14 cellular contexts compared by ENCODE assay signal in genomic region chr3:141840737-141841544, GRCh38. TPM values are rescaled to one million over a fixed set of nuclear protein-coding genes. Genes with fewer than 3 reads are reported as not detected.
DNase-seq lines count a peak whose midpoint lies in the region; TF ChIP-seq lines count a peak whose summit lies in the region.
"Had no signal": no experiment of that assay in that cellular context is flagged by ENCODE, and none has a peak within 500 bp of the region (broad histone marks: within the 10 kb centered on the region; RNA-seq: fewer than 3 reads in every experiment).

No MANE protein-coding gene starts in this region.

- peak; percentile 18 for DNase-seq in stimulated activated CD4-positive, alpha-beta T cell treated with anti-CD3 and anti-CD28 coated beads, Interleukin-1b, Interleukin-23, amount 100 ng/mL, for 48 hours
- DNase-seq in stimulated activated CD4-positive, alpha-beta T cell treated with anti-CD3 and anti-CD28 coated beads, Interleukin-4, amount 100 ng/mL, for 4 hours = no peak
- DNase-seq in activated T-helper 1 cell treated with anti-CD3 and anti-CD28 coated beads, Interleukin-12 subunit alpha, Interleukin-12 subunit beta, Interleukin-2, Interleukin-4 antibody, amounts not matched to agents 30 ng/mL and 10 ng/mL and 1 ng/mL, durations not matched to agents 14 hours and 24 hours and 36 hours (ENCODE audit: low spot score) = no peak
- DNase-seq in fibroblast of the conjunctiva (ENCODE audit: low read depth) (peak; percentile 27), NCI-H82 treated with DMSO at 0.1 percent for 48 hours (lab: John Stamatoyannopoulos, UW; ENCODE audit: unreplicated experiment) (no peak), Calu3 (no peak), T-helper 2 cell (no peak), OCI-LY7 (ENCODE audit: low spot score) (no peak)
- DNase-seq: adrenal gland; CD4-positive, alpha-beta memory T cell; immature natural killer cell; NCI-H2081 treated with DMSO at 0.1 percent for 48 hours had no signal

- no peaks in the 10 kb centered on the region for H3K4me1 ChIP-seq in OCI-LY7 (ENCODE audit: insufficient read depth, low read length, poor library complexity, severe bottlenecking)
- H3K4me1 ChIP-seq: adrenal gland had no signal

- peak overlapping the region; percentile 10 for H3K27ac Mint-ChIP-seq in activated T-helper 1 cell treated with anti-CD3 and anti-CD28 coated beads, Interleukin-12 subunit alpha, Interleukin-12 subunit beta, Interleukin-2, Interleukin-4 antibody, amounts not matched to agents 30 ng/mL and 10 ng/mL and 1 ng/mL, durations not matched to agents 14 hours and 24 hours and 36 hours
- no peak overlapping the region for H3K27ac Mint-ChIP-seq in Calu3 (ENCODE audit: unreplicated experiment)
- H3K27ac Mint-ChIP-seq: immature natural killer cell had no signal

- no peak for TF ChIP-seq CTCF in Calu3 (IDR thresholded peaks at IDR 0.05; ENCODE audit: unreplicated experiment)
- no peak for TF ChIP-seq CTCF in OCI-LY7 (conservative IDR thresholded peaks at IDR 0.05; ENCODE audit: low read length)

- no peaks in the 10 kb centered on the region for H3K36me3 ChIP-seq in OCI-LY7 (ENCODE audit: insufficient read depth, low read length)
- H3K36me3 ChIP-seq: adrenal gland had no signal

- H3K9me3 Mint-ChIP-seq in activated T-helper 1 cell treated with anti-CD3 and anti-CD28 coated beads, Interleukin-12 subunit alpha, Interleukin-12 subunit beta, Interleukin-2, Interleukin-4 antibody, amounts not matched to agents 30 ng/mL and 10 ng/mL and 1 ng/mL, durations not matched to agents 14 hours and 24 hours and 36 hours = no peaks in the 10 kb centered on the region
- H3K9me3 Mint-ChIP-seq in Calu3 (ENCODE audit: low read depth, unreplicated experiment) = no peaks in the 10 kb centered on the region
- H3K9me3 Mint-ChIP-seq: CD4-positive, alpha-beta memory T cell; immature natural killer cell; neural crest cell had no signal

- H3K4me1 Mint-ChIP-seq in activated T-helper 1 cell treated with anti-CD3 and anti-CD28 coated beads, Interleukin-12 subunit alpha, Interleukin-12 subunit beta, Interleukin-2, Interleukin-4 antibody, amounts not matched to agents 30 ng/mL and 10 ng/mL and 1 ng/mL, durations not matched to agents 14 hours and 24 hours and 36 hours (ENCODE audit: low read depth) = peaks cover 8% of the 10 kb centered on the region
- H3K4me1 Mint-ChIP-seq in Calu3 (ENCODE audit: low read depth, unreplicated experiment) = peaks cover 13% of the 10 kb centered on the region
- H3K4me1 Mint-ChIP-seq: immature natural killer cell had no signal

- POLR2A ChIA-PET in OCI-LY7 (lab: Charles Lee) = interaction anchor here (0.6 to 0.7 kb wide), 2 partner anchors 37 to 102 kb away, joined by 3 read pairs; no protein-coding TSS in a partner anchor

- no TSS peak for BruUV-seq in Calu3 (replicated peaks; lab: Mats Ljungman, UMichigan)
- no TSS peak for BruUV-seq in OCI-LY7 (replicated peaks; lab: Mats Ljungman, UMichigan)

- no peak overlapping the region for H3K4me3 ChIP-seq in OCI-LY7 (ENCODE audit: low read depth, low read length, poor library complexity, severe bottlenecking)
- H3K4me3 ChIP-seq: adrenal gland had no signal

- H4K20me1 ChIP-seq in OCI-LY7 (ENCODE audit: insufficient read depth, low read length) = no peaks in the 10 kb centered on the region

- H3K9me3 ChIP-seq in OCI-LY7 (ENCODE audit: low read length) = no peaks in the 10 kb centered on the region
- H3K9me3 ChIP-seq: adrenal gland had no signal

- no peaks in the 10 kb centered on the region for H3K27me3 Mint-ChIP-seq in activated T-helper 1 cell treated with anti-CD3 and anti-CD28 coated beads, Interleukin-12 subunit alpha, Interleukin-12 subunit beta, Interleukin-2, Interleukin-4 antibody, amounts not matched to agents 30 ng/mL and 10 ng/mL and 1 ng/mL, durations not matched to agents 14 hours and 24 hours and 36 hours (ENCODE audit: insufficient read depth)
- no peaks in the 10 kb centered on the region for H3K27me3 Mint-ChIP-seq in Calu3 (ENCODE audit: unreplicated experiment)
- H3K27me3 Mint-ChIP-seq: CD4-positive, alpha-beta memory T cell had no signal

- no peak overlapping the region for H2AFZ ChIP-seq in OCI-LY7 (ENCODE audit: low read length)

- no peak overlapping the region for H3K4me2 ChIP-seq in OCI-LY7 (ENCODE audit: low read length)

- H3K36me3 Mint-ChIP-seq in activated T-helper 1 cell treated with anti-CD3 and anti-CD28 coated beads, Interleukin-12 subunit alpha, Interleukin-12 subunit beta, Interleukin-2, Interleukin-4 antibody, amounts not matched to agents 30 ng/mL and 10 ng/mL and 1 ng/mL, durations not matched to agents 14 hours and 24 hours and 36 hours (ENCODE audit: low read depth) = no peaks in the 10 kb centered on the region
- H3K36me3 Mint-ChIP-seq in Calu3 (ENCODE audit: insufficient read depth, unreplicated experiment) = no peaks in the 10 kb centered on the region
- H3K36me3 Mint-ChIP-seq: CD4-positive, alpha-beta memory T cell had no signal

- H3K79me2 ChIP-seq in OCI-LY7 (ENCODE audit: insufficient read depth, low read depth, low read length) = no peaks in the 10 kb centered on the region

- H3K4me3 Mint-ChIP-seq in activated T-helper 1 cell treated with anti-CD3 and anti-CD28 coated beads, Interleukin-12 subunit alpha, Interleukin-12 subunit beta, Interleukin-2, Interleukin-4 antibody, amounts not matched to agents 30 ng/mL and 10 ng/mL and 1 ng/mL, durations not matched to agents 14 hours and 24 hours and 36 hours = no peak overlapping the region
- no peak overlapping the region for H3K4me3 Mint-ChIP-seq in Calu3 (ENCODE audit: low read depth, unreplicated experiment)
- H3K4me3 Mint-ChIP-seq: CD4-positive, alpha-beta memory T cell; immature natural killer cell; neural crest cell had no signal

- intact Hi-C loops in activated T-helper 1 cell treated with anti-CD3 and anti-CD28 coated beads, Interleukin-12 subunit alpha, Interleukin-12 subunit beta, Interleukin-2, Interleukin-4 antibody, amounts not matched to agents 30 ng/mL and 10 ng/mL and 1 ng/mL, durations not matched to agents 14 hours and 24 hours and 36 hours (cut with micrococcal nuclease) = no loop called here
- intact Hi-C loops in Calu3 (cut with micrococcal nuclease; ENCODE audit: unreplicated experiment) = no loop called here
- intact Hi-C loops in OCI-LY7 (cut with micrococcal nuclease; ENCODE audit: unreplicated experiment) = no loop called here

- no peaks in the 10 kb centered on the region for H3K9me2 ChIP-seq in OCI-LY7 (ENCODE audit: insufficient read depth, low read length)

- CTCF ChIA-PET in Calu3 (lab: Charles Lee) = interaction anchor here (0.6 to 1.1 kb wide), 3 partner anchors 10 to 116 kb away, joined by 3 to 4 read pairs (median 3); no protein-coding TSS in a partner anchor
- CTCF ChIA-PET in OCI-LY7 (lab: Charles Lee; ENCODE audit: unreplicated experiment) = no interaction called here

- no peak overlapping the region for H3K27ac ChIP-seq in OCI-LY7 (ENCODE audit: low read depth, low read length, poor library complexity, severe bottlenecking)
- H3K27ac ChIP-seq: adrenal gland, VCaP had no signal

RNA-seq across cellular contexts. Expression of gene ATP1B3, which starts 35.5 kb away (rescaled TPM):
- 197 and 231 TPM in 2 replicates for total RNA-seq in activated T-helper 1 cell treated with anti-CD3 and anti-CD28 coated beads, Interleukin-12 subunit alpha, Interleukin-12 subunit beta, Interleukin-2, Interleukin-4 antibody, amounts not matched to agents 30 ng/mL and 10 ng/mL and 1 ng/mL, durations not matched to agents 14 hours and 24 hours and 36 hours
- 140 and 157 TPM in 2 replicates for total RNA-seq in Calu3 (2022)
- total RNA-seq in OCI-LY7 (2014; rRNA removed; shearing (Covaris generic)) = 45.5 and 53.8 TPM in 2 replicates
- total RNA-seq in OCI-LY7 (2022) = 133 and 136 TPM in 2 replicates

Comparison
In these comparisons a context has a peak if more than half of its experiments do, and no peak if none do; other contexts are left out.
1. DNase-seq: peak in stimulated activated CD4-positive, alpha-beta T cell treated with anti-CD3 and anti-CD28 coated beads, Interleukin-1b, Interleukin-23, amount 100 ng/mL, for 48 hours (single experiment) and fibroblast of the conjunctiva (single experiment); none in stimulated activated CD4-positive, alpha-beta T cell treated with anti-CD3 and anti-CD28 coated beads, Interleukin-4, amount 100 ng/mL, for 4 hours (0 of 2), activated T-helper 1 cell treated with anti-CD3 and anti-CD28 coated beads, Interleukin-12 subunit alpha, Interleukin-12 subunit beta, Interleukin-2, Interleukin-4 antibody, amounts not matched to agents 30 ng/mL and 10 ng/mL and 1 ng/mL, durations not matched to agents 14 hours and 24 hours and 36 hours (single experiment), NCI-H82 treated with DMSO at 0.1 percent for 48 hours (single experiment), Calu3 (single experiment), T-helper 2 cell (0 of 5) and OCI-LY7 (single experiment).